ENCODE assay signal across 9 cellular contexts in the genomic region with DNA sequence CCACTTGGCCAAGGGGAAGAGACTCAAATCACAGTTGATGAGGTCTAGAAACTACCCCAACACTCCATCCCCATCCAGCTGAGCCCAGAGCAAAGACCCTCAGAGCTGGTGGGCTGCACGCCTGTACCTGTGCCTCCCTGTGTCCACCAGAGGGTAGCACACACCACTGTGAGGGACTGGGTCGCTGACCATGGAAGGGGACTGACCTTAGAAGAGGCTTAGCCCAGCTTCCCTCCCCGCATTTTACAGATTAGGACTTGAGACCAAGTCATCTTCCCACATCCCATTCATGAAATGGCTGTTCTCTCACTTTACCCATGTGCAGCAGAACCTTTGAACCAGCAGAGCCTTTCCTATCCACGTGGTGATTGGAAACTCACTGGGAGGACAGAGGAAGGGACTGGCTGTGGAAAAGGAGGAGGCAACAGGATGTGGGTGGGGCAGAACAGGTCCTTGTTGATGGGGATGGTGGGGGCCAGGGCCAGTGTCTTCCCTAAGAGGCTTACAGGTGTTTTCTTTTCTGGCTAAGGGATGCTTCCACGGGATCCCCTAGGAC. TPM values are rescaled to one million over a fixed set of nuclear protein-coding genes. Genes with fewer than 3 reads are reported as not detected.
A peak's percentile ranks its signal among the peaks of the same experiment; 100 is the strongest.
DNase-seq lines count a peak whose midpoint lies in the region; ATAC-seq and TF ChIP-seq lines count a peak whose summit lies in the region.
"Had no signal": no experiment of that assay in that cellular context is flagged by ENCODE, and none has a peak within 500 bp of the region (broad histone marks: within the 10 kb centered on the region; RNA-seq: fewer than 3 reads in every experiment).

No MANE protein-coding gene starts in this region.

- no peaks in the 10 kb centered on the region for H3K36me3 Mint-ChIP-seq in CD4-positive, alpha-beta T cell (ENCODE audit: low read depth)
- H3K36me3 Mint-ChIP-seq in CD8-positive, alpha-beta T cell = no peaks in the 10 kb centered on the region

- intact Hi-C loops in CD4-positive, alpha-beta T cell (cut with DNase I, micrococcal nuclease) = no loop called here
- intact Hi-C loops in CD8-positive, alpha-beta T cell (cut with DNase I, micrococcal nuclease) = loop anchor here in 1 of 2 experiments (10.0 kb wide), 1 partner anchor 231 kb away; no protein-coding TSS in a partner anchor

- no peak overlapping the region for H3K4me3 Mint-ChIP-seq in CD4-positive, alpha-beta T cell
- H3K4me3 Mint-ChIP-seq in CD8-positive, alpha-beta T cell = no peak overlapping the region

- peaks cover 16% of the 10 kb centered on the region for H3K4me1 Mint-ChIP-seq in CD4-positive, alpha-beta T cell (ENCODE audit: low read depth)
- H3K4me1 Mint-ChIP-seq in CD8-positive, alpha-beta T cell (ENCODE audit: low read depth) = peaks cover 22% of the 10 kb centered on the region

- H3K79me2 ChIP-seq in GM23248 (ENCODE audit: insufficient read depth) = no peaks in the 10 kb centered on the region

- ATAC-seq in CD4-positive, alpha-beta T cell (ENCODE audit: poor library complexity) = no peak
- ATAC-seq in CD8-positive, alpha-beta T cell = no peak

- H3K4me2 ChIP-seq in GM23248 (ENCODE audit: unreplicated experiment) = no peak overlapping the region

- H3K4me3 ChIP-seq in AG04450 (ENCODE audit: low read depth, low read length) (no peak overlapping the region), GM23248 (no peak overlapping the region)
- no peak overlapping the region for H3K4me3 ChIP-seq in effector memory CD4-positive, alpha-beta T cell (ENCODE audit: insufficient read depth, low read depth, low read length, poor library complexity, severe bottlenecking)
- H3K4me3 ChIP-seq in CD8-positive, alpha-beta T cell (ENCODE audit: low read depth, low read length) = no peak overlapping the region
- H3K4me3 ChIP-seq: ovary had no signal

- POLR2A ChIA-PET in AG04450 (lab: Yijun Ruan, JAX) = no interaction called here
- POLR2A ChIA-PET in CD4-positive, alpha-beta T cell (lab: Charles Lee) = no interaction called here
- POLR2A ChIA-PET in CD8-positive, alpha-beta T cell (lab: Charles Lee) = interaction anchor here (0.8 kb wide), 1 partner anchor 84 kb away, joined by 4 read pairs; a partner anchor contains a TSS

- H3K27ac Mint-ChIP-seq in CD4-positive, alpha-beta T cell = no peak overlapping the region
- no peak overlapping the region for H3K27ac Mint-ChIP-seq in CD8-positive, alpha-beta T cell

- CTCF ChIA-PET in AG04450 (lab: Charles Lee) = interaction anchor here (0.9 to 4.3 kb wide), 9 partner anchors 10 to 245 kb away, joined by 3 to 40 read pairs (median 4); no protein-coding TSS in a partner anchor
- CTCF ChIA-PET in CD4-positive, alpha-beta T cell (lab: Charles Lee) = no interaction called here
- CTCF ChIA-PET in CD8-positive, alpha-beta T cell (lab: Charles Lee) = interaction anchor here (1.0 to 6.1 kb wide), 2 partner anchors 43 to 68 kb away, joined by 3 to 60 read pairs; no protein-coding TSS in a partner anchor

- in situ Hi-C loops in GM23248 (cut with MboI) = loop anchor here (10.0 kb wide), 1 partner anchor 99 kb away; no protein-coding TSS in a partner anchor

- no peaks in the 10 kb centered on the region for H3K36me3 ChIP-seq in GM23248 (ENCODE audit: low read depth)
- H3K36me3 ChIP-seq in effector memory CD4-positive, alpha-beta T cell (ENCODE audit: control insufficient read depth, insufficient read depth, low read length) = no peaks in the 10 kb centered on the region
- no peaks in the 10 kb centered on the region for H3K36me3 ChIP-seq in CD8-positive, alpha-beta T cell (ENCODE audit: insufficient read depth, low read length)
- H3K36me3 ChIP-seq: ovary had no signal

- peaks cover 65% of the 10 kb centered on the region for H3K27me3 ChIP-seq in AG04450 (ENCODE audit: control insufficient read depth, insufficient read depth, low read length)
- peaks cover 65% of the 10 kb centered on the region for H3K27me3 ChIP-seq in GM23248 (replicated peaks; ENCODE audit: insufficient read depth)
- H3K27me3 ChIP-seq in effector memory CD4-positive, alpha-beta T cell (replicated peaks; ENCODE audit: control insufficient read depth, insufficient read depth, low read length, poor library complexity, severe bottlenecking) = no peaks in the 10 kb centered on the region
- H3K27me3 ChIP-seq in CD4-positive, alpha-beta T cell (ENCODE audit: control insufficient read depth, insufficient read depth, low read length) = peaks cover 16% of the 10 kb centered on the region
- no peaks in the 10 kb centered on the region for H3K27me3 ChIP-seq in CD8-positive, alpha-beta T cell (ENCODE audit: insufficient read depth, low read length)
- H3K27me3 ChIP-seq: ovary had no signal

- no peaks in the 10 kb centered on the region for H3K9me3 ChIP-seq in AG04450 (ENCODE audit: control insufficient read depth, insufficient read depth, low read length)
- no peaks in the 10 kb centered on the region for H3K9me3 ChIP-seq in GM23248 (ENCODE audit: low read depth)
- no peaks in the 10 kb centered on the region for H3K9me3 ChIP-seq in effector memory CD4-positive, alpha-beta T cell (ENCODE audit: control insufficient read depth, low read length)
- no peaks in the 10 kb centered on the region for H3K9me3 ChIP-seq in CD4-positive, alpha-beta T cell (ENCODE audit: control insufficient read depth, low read length)
- no peaks in the 10 kb centered on the region for H3K9me3 ChIP-seq in CD8-positive, alpha-beta T cell (ENCODE audit: low read length)
- H3K9me3 ChIP-seq: ovary had no signal

- TF ChIP-seq CTCF in AG04450 (IDR thresholded peaks at IDR 0.05; ENCODE audit: low read depth, low read length) = peak; percentile 85
- no peak for TF ChIP-seq CTCF in CD4-positive, alpha-beta T cell (IDR thresholded peaks at IDR 0.05)
- no peak for TF ChIP-seq CTCF in CD8-positive, alpha-beta T cell (IDR thresholded peaks at IDR 0.05)

- H3K9me3 Mint-ChIP-seq in CD4-positive, alpha-beta T cell = no peaks in the 10 kb centered on the region
- H3K9me3 Mint-ChIP-seq in CD8-positive, alpha-beta T cell = no peaks in the 10 kb centered on the region

- peaks cover 31% of the 10 kb centered on the region for H3K27me3 Mint-ChIP-seq in CD4-positive, alpha-beta T cell
- peaks cover 22% of the 10 kb centered on the region for H3K27me3 Mint-ChIP-seq in CD8-positive, alpha-beta T cell (ENCODE audit: low read depth)

- no peaks in the 10 kb centered on the region for H3K9me2 ChIP-seq in GM23248 (ENCODE audit: insufficient read depth)

- no peaks in the 10 kb centered on the region for H3F3A ChIP-seq in GM23248 (ENCODE audit: insufficient read depth)

- peaks cover 2% of the 10 kb centered on the region; the same call in 1 of the 2 replicates for H3K4me1 ChIP-seq in GM23248 (ENCODE audit: insufficient read depth)
- H3K4me1 ChIP-seq in effector memory CD4-positive, alpha-beta T cell (ENCODE audit: control insufficient read depth, insufficient read depth, low read length, poor library complexity, severe bottlenecking) = peaks cover 22% of the 10 kb centered on the region
- H3K4me1 ChIP-seq in CD8-positive, alpha-beta T cell (ENCODE audit: insufficient read depth, low read length) = peaks cover 19% of the 10 kb centered on the region

- H4K20me1 ChIP-seq in GM23248 (ENCODE audit: insufficient read depth) = no peaks in the 10 kb centered on the region

- H2AFZ ChIP-seq in GM23248 = no peak overlapping the region

- WGBS in GM23248 (ENCODE audit: low coverage in 1 of 2, low lambda C conversion rate in 2 of 2, missing lambda C conversion rate in 2 of 2), 2 experiments = 34 to 51% methylated on average over 5 of the region's 5 CpGs

- H3K27ac ChIP-seq in AG04450 (ENCODE audit: low read depth, low read length) (no peak overlapping the region), GM23248 (no peak overlapping the region)
- no peak overlapping the region for H3K27ac ChIP-seq in effector memory CD4-positive, alpha-beta T cell (ENCODE audit: insufficient read depth, low read length, poor library complexity, severe bottlenecking)
- no peak overlapping the region for H3K27ac ChIP-seq in CD4-positive, alpha-beta T cell (ENCODE audit: low read depth, low read length)
- no peak overlapping the region for H3K27ac ChIP-seq in CD8-positive, alpha-beta T cell (ENCODE audit: low read depth, low read length)
- H3K27ac ChIP-seq: ovary had no signal

- DNase-seq in AG04450 (ENCODE audit: low read depth, low spot score) (peak; percentile 27), GM23248 (peak; percentile 55), amniotic epithelial cell (ENCODE audit: low read depth) (peak; percentile 48), left kidney (ENCODE audit: low read depth, low spot score) (peak; percentile 90), SIG-M5 (lab: John Stamatoyannopoulos, UW) (no peak)
- no peak for DNase-seq in effector memory CD4-positive, alpha-beta T cell
- no peak for DNase-seq in CD4-positive, alpha-beta T cell
- no peak for DNase-seq in CD8-positive, alpha-beta T cell

- H3K9ac ChIP-seq in GM23248 = no peak overlapping the region

RNA-seq across cellular contexts. Expression of a gene that starts 44.3 kb away (rescaled TPM):
- 9.0 and 12.9 TPM in 2 replicates for polyA plus RNA-seq in AG04450 (2011; rRNA removed)
- 5.9 and 9.1 TPM in 2 replicates for polyA minus RNA-seq in AG04450 (2011; rRNA and poly(A)+ RNA removed)
- not detected in 2 replicates for total RNA-seq in GM23248 (2014; rRNA removed; shearing (Covaris generic))
- 0.08 TPM in 1 of 2 replicates, not detected in the other for polyA plus RNA-seq in GM23248 (2016; fragmentation: Nextera tagmentation; extraction: Ambion mirVana)
- total RNA-seq in CD4-positive, alpha-beta T cell = not detected
- total RNA-seq in CD8-positive, alpha-beta T cell = under 1 TPM; 0.38 to 0.50 TPM

RNA-seq across cellular contexts. Expression of a gene that starts 58.7 kb away (rescaled TPM):
- not detected in 2 replicates for polyA plus RNA-seq in AG04450 (2011; rRNA removed)
- polyA minus RNA-seq in AG04450 (2011; rRNA and poly(A)+ RNA removed) = 0.46 TPM in 1 of 2 replicates, not detected in the other
- total RNA-seq in GM23248 (2014; rRNA removed; shearing (Covaris generic)) = not detected in 2 replicates
- polyA plus RNA-seq in GM23248 (2016; fragmentation: Nextera tagmentation; extraction: Ambion mirVana) = not detected in 2 replicates
- total RNA-seq in CD4-positive, alpha-beta T cell = not detected
- not detected for total RNA-seq in CD8-positive, alpha-beta T cell
- polyA plus RNA-seq: ovary had no signal

Comparison
In these comparisons a context has a peak if more than half of its experiments do, and no peak if none do; other contexts are left out.
1. DNase-seq: peak in AG04450 (single experiment), GM23248 (single experiment), amniotic epithelial cell (single experiment) and left kidney (single experiment); none in effector memory CD4-positive, alpha-beta T cell (0 of 3), SIG-M5 (single experiment), CD4-positive, alpha-beta T cell (0 of 10) and CD8-positive, alpha-beta T cell (0 of 7).